8 cellular contexts compared by ENCODE assay signal in genomic region chr17:35732806-35733136, GRCh38. TPM values are rescaled to one million over a fixed set of nuclear protein-coding genes. Genes with fewer than 3 reads are reported as not detected.
DNase-seq lines count a peak whose midpoint lies in the region; TF ChIP-seq lines count a peak whose summit lies in the region.
"Had no signal": no experiment of that assay in that cellular context is flagged by ENCODE, and none has a peak within 500 bp of the region (broad histone marks: within the 10 kb centered on the region; RNA-seq: fewer than 3 reads in every experiment).

No MANE protein-coding gene starts in this region.

- CTCF ChIA-PET in CD4-positive, alpha-beta memory T cell (lab: Charles Lee; ENCODE audit: partially characterized antibody): no interaction called here

- H3K4me3 Mint-ChIP-seq in CD4-positive, alpha-beta memory T cell: peak overlapping the region; percentile 67 to 82 (median 74)
- H3K4me3 Mint-ChIP-seq in HFFc6 (peak overlapping the region; percentile 84), neural crest cell (peak overlapping the region; percentile 96)

- POLR2A ChIA-PET in CD4-positive, alpha-beta memory T cell (lab: Charles Lee; ENCODE audit: partially characterized antibody): no interaction called here

- no peaks in the 10 kb centered on the region for H3K27me3 Mint-ChIP-seq in CD4-positive, alpha-beta memory T cell
- H3K27me3 Mint-ChIP-seq in HFFc6 (ENCODE audit: insufficient read depth) (peaks cover 3% of the 10 kb centered on the region), neural crest cell (ENCODE audit: low read depth) (no peaks in the 10 kb centered on the region)

- no peak for TF ChIP-seq CTCF in HFFc6 (IDR thresholded peaks at IDR 0.05)
- TF ChIP-seq CTCF in neural crest cell (conservative IDR thresholded peaks at IDR 0.05): no peak
- TF ChIP-seq CTCF in foreskin fibroblast (IDR thresholded peaks at IDR 0.05; ENCODE audit: low read depth, low read length): no peak

- H3K27ac Mint-ChIP-seq in CD4-positive, alpha-beta memory T cell: peak overlapping the region in 2 of 7 donors; percentile 30 to 51
- H3K27ac Mint-ChIP-seq in HFFc6 (no peak overlapping the region), neural crest cell (ENCODE audit: unreplicated experiment) (no peak overlapping the region)
- H3K27ac Mint-ChIP-seq: T-helper 2 cell treated with Interferon-gamma antibody and Interleukin-4, amounts not matched to agents 5 μg/mL and 100 μg/mL, for 36 hours had no signal

- H3K27ac ChIP-seq in CD4-positive, alpha-beta memory T cell (ENCODE audit: low read depth, low read length): no peak overlapping the region
- no peak overlapping the region for H3K27ac ChIP-seq in ectodermal cell (ENCODE audit: insufficient read depth, low read depth, low read length, poor library complexity, severe bottlenecking)

- no peak for DNase-seq in CD4-positive, alpha-beta memory T cell
- DNase-seq in HFFc6 (no peak), neural crest cell (ENCODE audit: low read depth, low spot score) (no peak), LoVo (ENCODE audit: low spot score) (no peak), SK-N-DZ (ENCODE audit: low spot score) (no peak), foreskin fibroblast (no peak)

- peaks cover 12% of the 10 kb centered on the region for H3K4me1 ChIP-seq in CD4-positive, alpha-beta memory T cell (ENCODE audit: insufficient read depth, low read length)
- peaks cover 22% of the 10 kb centered on the region for H3K4me1 ChIP-seq in ectodermal cell (ENCODE audit: control insufficient read depth, insufficient read depth, low read length)

- no peaks in the 10 kb centered on the region for H3K9me3 ChIP-seq in CD4-positive, alpha-beta memory T cell (ENCODE audit: control insufficient read depth in 1 of 2, low read length in 2 of 2)
- H3K9me3 ChIP-seq in ectodermal cell (ENCODE audit: control insufficient read depth, low read length): no peaks in the 10 kb centered on the region

- no peak overlapping the region for H3K4me3 ChIP-seq in CD4-positive, alpha-beta memory T cell (ENCODE audit: low read length in 2 of 2)
- H3K4me3 ChIP-seq in ectodermal cell (ENCODE audit: insufficient read depth, low read depth, low read length) (peak overlapping the region; percentile 71), foreskin fibroblast (ENCODE audit: low read depth in 1 of 2, low read length in 2 of 2) (peak overlapping the region in 1 of 2 donors; percentile 63)

- H3K36me3 Mint-ChIP-seq in CD4-positive, alpha-beta memory T cell: peaks cover 2 to 12% of the 10 kb centered on the region in 2 donors
- H3K36me3 Mint-ChIP-seq in HFFc6 (ENCODE audit: low read depth) (0 out of 2 replicates have a peak, but pooled peaks cover 3% of the 10 kb centered on the region), neural crest cell (ENCODE audit: low read depth) (no peaks in the 10 kb centered on the region)

- WGBS in ectodermal cell, 2 experiments: 53 to 61% methylated on average over 1 of the region's 1 CpG

- H3K4me1 Mint-ChIP-seq in CD4-positive, alpha-beta memory T cell: peaks cover 9 to 32% (median 18%) of the 10 kb centered on the region in 4 donors
- H3K4me1 Mint-ChIP-seq in HFFc6 (ENCODE audit: low read depth) (peaks cover 17% of the 10 kb centered on the region), neural crest cell (peaks cover 26% of the 10 kb centered on the region)

- no peaks in the 10 kb centered on the region for H3K27me3 ChIP-seq in CD4-positive, alpha-beta memory T cell (ENCODE audit: insufficient read depth, low read length)
- H3K27me3 ChIP-seq in ectodermal cell (ENCODE audit: control insufficient read depth, insufficient read depth, low read length, poor library complexity, severe bottlenecking): no peaks in the 10 kb centered on the region

- no peaks in the 10 kb centered on the region for H3K36me3 ChIP-seq in CD4-positive, alpha-beta memory T cell (ENCODE audit: insufficient read depth, low read length)
- H3K36me3 ChIP-seq in ectodermal cell (ENCODE audit: control insufficient read depth, insufficient read depth, low read length): no peaks in the 10 kb centered on the region

- no peaks in the 10 kb centered on the region for H3K9me3 Mint-ChIP-seq in CD4-positive, alpha-beta memory T cell
- H3K9me3 Mint-ChIP-seq in HFFc6: no peaks in the 10 kb centered on the region
- H3K9me3 Mint-ChIP-seq in neural crest cell: no peaks in the 10 kb centered on the region
- H3K9me3 Mint-ChIP-seq: T-helper 2 cell treated with Interferon-gamma antibody and Interleukin-4, amounts not matched to agents 5 μg/mL and 100 μg/mL, for 36 hours had no signal

- intact Hi-C loops in CD4-positive, alpha-beta memory T cell (cut with micrococcal nuclease): no loop called here

RNA-seq across cellular contexts. Expression of gene RASL10B, which starts 1.3 kb away (rescaled TPM):
- total RNA-seq in CD4-positive, alpha-beta memory T cell: under 1 TPM in 1 of 2 experiments, not detected in 1; 0.15 TPM
- polyA plus RNA-seq in CD4-positive, alpha-beta memory T cell: under 1 TPM in 1 of 2 donors, not detected in 1; 0.15 TPM
- total RNA-seq in HFFc6 (2021; fragmentation: NEBNext Ultra II Directional; extraction: Animal tissue kit (Norgen Biotek cat#: 25700)): 1 to 10 TPM; 1.7 to 5.0 (median 1.8) TPM
- polyA plus RNA-seq in ectodermal cell (2013, experiment 1 of 4): 33.2 TPM
- polyA plus RNA-seq in ectodermal cell (2013, experiment 2 of 4): 32.1 TPM
- 22.7 TPM for polyA plus RNA-seq in ectodermal cell (2013, experiment 3 of 4)
- polyA plus RNA-seq in ectodermal cell (2013, experiment 4 of 4): 25.0 TPM
- total RNA-seq in neural crest cell: 31.7 and 33.8 TPM in 2 replicates
- polyA plus RNA-seq in SK-N-DZ (2014; cell fraction: cytosol; rRNA removed): 25.0 and 26.3 TPM in 2 replicates
- polyA plus RNA-seq in SK-N-DZ (2014; cell fraction: nucleus; rRNA removed): 15.5 and 20.3 TPM in 2 replicates

RNA-seq across cellular contexts. Expression of gene GAS2L2, which starts 20.3 kb away (rescaled TPM):
- under 1 TPM in 1 of 2 experiments, not detected in 1; 0.26 TPM for total RNA-seq in CD4-positive, alpha-beta memory T cell
- polyA plus RNA-seq in CD4-positive, alpha-beta memory T cell: under 1 TPM in 1 of 2 donors, not detected in 1; 0.13 TPM
- total RNA-seq in HFFc6 (2021; fragmentation: NEBNext Ultra II Directional; extraction: Animal tissue kit (Norgen Biotek cat#: 25700)): not detected
- 0.46 TPM for polyA plus RNA-seq in ectodermal cell (2013, experiment 1 of 4)
- 0.27 TPM for polyA plus RNA-seq in ectodermal cell (2013, experiment 2 of 4)
- polyA plus RNA-seq in ectodermal cell (2013, experiment 3 of 4): 0.32 TPM
- 0.45 TPM for polyA plus RNA-seq in ectodermal cell (2013, experiment 4 of 4)
- total RNA-seq in neural crest cell: 0.12 and 0.16 TPM in 2 replicates
- polyA plus RNA-seq in SK-N-DZ (2014; cell fraction: cytosol; rRNA removed): not detected in 2 replicates
- not detected in 2 replicates for polyA plus RNA-seq in SK-N-DZ (2014; cell fraction: nucleus; rRNA removed)

RNA-seq across cellular contexts. Expression of gene C17orf50, which starts 27.9 kb away (rescaled TPM):
- total RNA-seq in CD4-positive, alpha-beta memory T cell: not detected
- polyA plus RNA-seq in CD4-positive, alpha-beta memory T cell: not detected
- total RNA-seq in HFFc6 (2021; fragmentation: NEBNext Ultra II Directional; extraction: Animal tissue kit (Norgen Biotek cat#: 25700)): not detected
- not detected for polyA plus RNA-seq in ectodermal cell (2013, experiment 1 of 4)
- not detected for polyA plus RNA-seq in ectodermal cell (2013, experiment 2 of 4)
- polyA plus RNA-seq in ectodermal cell (2013, experiment 3 of 4): 0.27 TPM
- polyA plus RNA-seq in ectodermal cell (2013, experiment 4 of 4): not detected
- 0.23 TPM in 1 of 2 replicates, not detected in the other for total RNA-seq in neural crest cell
- polyA plus RNA-seq in SK-N-DZ (2014; cell fraction: cytosol; rRNA removed): 0.22 TPM in 1 of 2 replicates, not detected in the other
- polyA plus RNA-seq in SK-N-DZ (2014; cell fraction: nucleus; rRNA removed): not detected in 2 replicates
